17 cellular contexts compared by ENCODE assay signal in the genomic region with DNA sequence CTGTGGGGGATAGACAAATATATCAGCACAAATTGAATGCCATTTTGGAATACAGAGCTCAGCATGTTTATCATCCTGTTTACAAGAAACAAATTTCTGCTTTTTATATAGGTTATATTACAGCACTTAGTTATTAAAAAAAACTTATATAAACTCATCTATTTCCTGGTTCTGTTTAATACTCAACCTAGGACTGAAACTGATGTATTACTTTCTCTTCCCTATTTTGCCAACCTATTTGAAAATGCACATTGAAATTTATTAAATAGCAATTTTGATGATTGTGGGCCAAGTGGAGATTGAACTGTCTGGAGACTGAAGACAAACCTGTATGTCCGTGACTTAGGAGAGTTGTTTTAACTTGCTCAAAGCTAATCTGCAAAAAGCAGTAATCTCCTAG.
DNase-seq lines count a peak whose midpoint lies in the region; ATAC-seq and TF ChIP-seq lines count a peak whose summit lies in the region.
"Had no signal": no experiment of that assay in that cellular context is flagged by ENCODE, and none has a peak within 500 bp of the region (broad histone marks: within the 10 kb centered on the region; RNA-seq: fewer than 3 reads in every experiment).

No MANE protein-coding gene starts in this region.

- no peak for TF ChIP-seq POLR2A in spleen (IDR thresholded peaks at IDR 0.05)

- H3K36me3 ChIP-seq in spleen (no peaks in the 10 kb centered on the region), HAP-1 (replicated peaks) (no peaks in the 10 kb centered on the region)
- H3K36me3 ChIP-seq: ovary had no signal

- TF ChIP-seq CTCF in activated B cell treated with CpG ODN at 0.5 μM for 24 hours (IDR thresholded peaks at IDR 0.05) (no peak), spleen (IDR thresholded peaks at IDR 0.05 in 8 of 11, conservative IDR thresholded peaks at IDR 0.05 in 3 of 11) (no peak)

- H3K27ac ChIP-seq in spleen: no peak overlapping the region
- H3K27ac ChIP-seq: ovary, VCaP had no signal

- no peaks in the 10 kb centered on the region for H3K27me3 Mint-ChIP-seq in activated B cell treated with CpG ODN at 0.5 μM for 24 hours
- H3K27me3 Mint-ChIP-seq: dendritic cell treated with granulocyte-macrophage colony-stimulating factor and Interleukin-4, amounts not matched to agents 40 ng/mL and 50 ng/mL, for 4 days; stimulated activated naive CD8-positive, alpha-beta T cell treated with anti-CD3 and anti-CD28 coated beads, Interleukin-15, Interleukin-2, amounts not matched to agents 100 ng/mL and 50 ng/mL, for 24 hours had no signal

- H3K9me3 ChIP-seq in spleen: no peaks in the 10 kb centered on the region
- no peaks in the 10 kb centered on the region for H3K9me3 ChIP-seq in HAP-1
- H3K9me3 ChIP-seq: ovary had no signal

- CTCF ChIA-PET in activated B cell treated with CpG ODN at 0.5 μM for 24 hours (lab: Charles Lee): no interaction called here

- DNase-seq in activated B cell treated with CpG ODN at 0.5 μM for 24 hours: no peak
- no peak for DNase-seq in spleen
- DNase-seq in NCI-H82 treated with DMSO at 0.1 percent for 48 hours (lab: John Stamatoyannopoulos, UW; ENCODE audit: unreplicated experiment): no peak
- no peak for DNase-seq in H4 (ENCODE audit: low spot score)
- DNase-seq in HAP-1 (ENCODE audit: low spot score in 2 of 2): no peak
- DNase-seq: amniotic stem cell, C1 segment of cervical spinal cord, midbrain, NCI-H226, ovary, SIG-M5 had no signal

- ATAC-seq in GM18511 (IDR thresholded peaks at IDR 0.05; ENCODE audit: unreplicated experiment): peak; percentile 85
- ATAC-seq in GM21390 (IDR thresholded peaks at IDR 0.05; ENCODE audit: unreplicated experiment): peak; percentile 63
- peak; percentile 43 for ATAC-seq in HG03095 (IDR thresholded peaks at IDR 0.05; ENCODE audit: unreplicated experiment)
- ATAC-seq in activated B cell treated with CpG ODN at 0.5 μM for 24 hours (ENCODE audit: low read depth): peak; percentile 65

- no peak overlapping the region for H3K4me3 Mint-ChIP-seq in activated B cell treated with CpG ODN at 0.5 μM for 24 hours
- H3K4me3 Mint-ChIP-seq: dendritic cell treated with granulocyte-macrophage colony-stimulating factor and Interleukin-4, amounts not matched to agents 40 ng/mL and 50 ng/mL, for 4 days; stimulated activated naive CD8-positive, alpha-beta T cell treated with anti-CD3 and anti-CD28 coated beads, Interleukin-15, Interleukin-2, amounts not matched to agents 100 ng/mL and 50 ng/mL, for 24 hours had no signal

- no peaks in the 10 kb centered on the region for H3K4me1 ChIP-seq in spleen
- H3K4me1 ChIP-seq in HAP-1: no peaks in the 10 kb centered on the region

- intact Hi-C loops in activated B cell treated with CpG ODN at 0.5 μM for 24 hours (cut with micrococcal nuclease): loop anchor here (1.0 to 2.0 kb wide), 2 partner anchors 19 to 44 kb away; no protein-coding TSS in a partner anchor
- intact Hi-C loops in spleen (cut with DNase I; ENCODE audit: low total_unique reads): no loop called here

- H3K27ac Mint-ChIP-seq in activated B cell treated with CpG ODN at 0.5 μM for 24 hours: no peak overlapping the region
- H3K27ac Mint-ChIP-seq: dendritic cell treated with granulocyte-macrophage colony-stimulating factor and Interleukin-4, amounts not matched to agents 40 ng/mL and 50 ng/mL, for 4 days; stimulated activated naive CD8-positive, alpha-beta T cell treated with anti-CD3 and anti-CD28 coated beads, Interleukin-15, Interleukin-2, amounts not matched to agents 100 ng/mL and 50 ng/mL, for 24 hours had no signal

- WGBS in spleen, 5 donors: 76 to 90% (median 90%) methylated on average over 1 of the region's 1 CpG

- POLR2A ChIA-PET in activated B cell treated with CpG ODN at 0.5 μM for 24 hours (lab: Charles Lee): no interaction called here

- in situ Hi-C loops in HAP-1 (cut with MboI; ENCODE audit: low sequenced_read_pairs): no loop called here

- H3K4me1 Mint-ChIP-seq in activated B cell treated with CpG ODN at 0.5 μM for 24 hours: peaks cover 14% of the 10 kb centered on the region

- no peaks in the 10 kb centered on the region for H3K36me3 Mint-ChIP-seq in activated B cell treated with CpG ODN at 0.5 μM for 24 hours (ENCODE audit: low read depth)

- no peaks in the 10 kb centered on the region for H3K9me3 Mint-ChIP-seq in activated B cell treated with CpG ODN at 0.5 μM for 24 hours
- H3K9me3 Mint-ChIP-seq: dendritic cell treated with granulocyte-macrophage colony-stimulating factor and Interleukin-4, amounts not matched to agents 40 ng/mL and 50 ng/mL, for 4 days; stimulated activated naive CD8-positive, alpha-beta T cell treated with anti-CD3 and anti-CD28 coated beads, Interleukin-15, Interleukin-2, amounts not matched to agents 100 ng/mL and 50 ng/mL, for 24 hours had no signal

- H3K27me3 ChIP-seq in spleen (replicated peaks in 1 of 7): no peaks in the 10 kb centered on the region
- 0 out of 2 replicates have a peak, but pooled peaks cover 3% of the 10 kb centered on the region for H3K27me3 ChIP-seq in HAP-1 (ENCODE audit: low read depth)
- H3K27me3 ChIP-seq: ovary had no signal

- H3K4me3 ChIP-seq in spleen (no peak overlapping the region), HAP-1 (no peak overlapping the region)
- H3K4me3 ChIP-seq: ovary had no signal
